ENCODE assay signal across 19 cellular contexts in the genomic region with DNA sequence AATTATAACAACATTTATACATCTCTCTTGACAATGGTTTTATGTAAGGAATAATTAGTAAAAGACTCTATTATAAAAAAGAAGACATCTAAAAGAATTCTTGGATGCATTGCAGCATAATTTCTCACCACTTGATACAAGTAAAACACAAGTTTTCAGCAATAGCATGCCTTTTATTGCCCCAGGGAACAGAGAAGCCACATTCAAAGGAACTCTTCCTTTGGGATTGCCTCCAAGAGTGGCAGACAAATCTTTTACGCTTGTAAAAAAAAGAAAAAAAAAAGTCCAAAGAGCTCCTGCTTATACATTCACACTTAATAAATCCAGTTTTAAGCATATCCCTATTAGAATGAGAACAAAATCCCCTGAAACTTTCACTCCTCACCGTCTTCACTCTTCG.
"Had no signal": no experiment of that assay in that cellular context is flagged by ENCODE, and none has a peak within 500 bp of the region (broad histone marks: within the 10 kb centered on the region; RNA-seq: fewer than 3 reads in every experiment).

No MANE protein-coding gene starts in this region.

- DNase-seq: activated CD4-positive, alpha-beta T cell treated with anti-CD3 and anti-CD28 coated beads for 4 hours; activated CD8-positive, alpha-beta memory T cell treated with anti-CD3 and anti-CD28 coated beads, Interleukin-2, amount 50 U/mL, for 4 hours; activated CD8-positive, alpha-beta T cell treated with anti-CD3 and anti-CD28 coated beads for 36 hours; activated gamma-delta T cell treated with Interleukin-2 at 50 U/mL for 16 hours; activated naive CD4-positive, alpha-beta T cell treated with anti-CD3 and anti-CD28 coated beads, Interleukin-2, amount 10 ng/mL, durations not matched to agents 7 days and 5 days; activated naive CD8-positive, alpha-beta T cell treated with anti-CD3 and anti-CD28 coated beads for 36 hours; activated T-cell treated with anti-CD3 and anti-CD28 coated beads, Interleukin-2, amount 50 U/mL, for 72 hours; adrenal gland; anterior cingulate cortex; cerebellar nuclear complex; NCI-H1092; NCI-H1417; NCI-H1930; NCI-H2171; NCI-H2227 treated with DMSO at 0.1 percent for 48 hours; NCI-H446 treated with DMSO at 0.1 percent for 48 hours; NCI-H524 treated with DMSO at 0.1 percent for 48 hours; NCI-H774; Right ventricle myocardium superior had no signal
